ENCODE assay signal across 1 cellular context in the genomic region with DNA sequence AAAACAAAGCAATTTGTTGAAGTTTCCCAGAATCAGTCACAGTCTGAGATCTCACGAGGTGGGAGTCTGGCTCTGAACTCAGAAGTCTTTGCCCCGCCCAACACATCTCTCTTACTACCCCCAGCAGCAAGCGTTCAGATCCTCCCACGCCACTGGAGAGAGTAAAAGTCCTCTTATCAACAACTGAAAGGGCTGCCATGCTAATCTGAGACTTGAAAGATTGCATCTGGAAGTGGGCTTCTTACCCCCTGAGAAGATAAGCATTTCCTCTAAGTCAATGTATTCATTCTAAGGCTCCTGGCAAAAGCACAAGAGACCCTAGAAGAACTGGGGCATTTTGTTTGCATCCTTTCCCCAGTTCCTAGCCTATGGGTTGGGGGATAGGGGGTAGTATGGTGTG.
TF ChIP-seq lines count a peak whose summit lies in the region.

No MANE protein-coding gene starts in this region.

TF ChIP-seq in K562, 482 proteins besides CTCF, POLR2A, EP300 and RAD21 (continued from another document):
- TF ChIP-seq, protein P1, sequence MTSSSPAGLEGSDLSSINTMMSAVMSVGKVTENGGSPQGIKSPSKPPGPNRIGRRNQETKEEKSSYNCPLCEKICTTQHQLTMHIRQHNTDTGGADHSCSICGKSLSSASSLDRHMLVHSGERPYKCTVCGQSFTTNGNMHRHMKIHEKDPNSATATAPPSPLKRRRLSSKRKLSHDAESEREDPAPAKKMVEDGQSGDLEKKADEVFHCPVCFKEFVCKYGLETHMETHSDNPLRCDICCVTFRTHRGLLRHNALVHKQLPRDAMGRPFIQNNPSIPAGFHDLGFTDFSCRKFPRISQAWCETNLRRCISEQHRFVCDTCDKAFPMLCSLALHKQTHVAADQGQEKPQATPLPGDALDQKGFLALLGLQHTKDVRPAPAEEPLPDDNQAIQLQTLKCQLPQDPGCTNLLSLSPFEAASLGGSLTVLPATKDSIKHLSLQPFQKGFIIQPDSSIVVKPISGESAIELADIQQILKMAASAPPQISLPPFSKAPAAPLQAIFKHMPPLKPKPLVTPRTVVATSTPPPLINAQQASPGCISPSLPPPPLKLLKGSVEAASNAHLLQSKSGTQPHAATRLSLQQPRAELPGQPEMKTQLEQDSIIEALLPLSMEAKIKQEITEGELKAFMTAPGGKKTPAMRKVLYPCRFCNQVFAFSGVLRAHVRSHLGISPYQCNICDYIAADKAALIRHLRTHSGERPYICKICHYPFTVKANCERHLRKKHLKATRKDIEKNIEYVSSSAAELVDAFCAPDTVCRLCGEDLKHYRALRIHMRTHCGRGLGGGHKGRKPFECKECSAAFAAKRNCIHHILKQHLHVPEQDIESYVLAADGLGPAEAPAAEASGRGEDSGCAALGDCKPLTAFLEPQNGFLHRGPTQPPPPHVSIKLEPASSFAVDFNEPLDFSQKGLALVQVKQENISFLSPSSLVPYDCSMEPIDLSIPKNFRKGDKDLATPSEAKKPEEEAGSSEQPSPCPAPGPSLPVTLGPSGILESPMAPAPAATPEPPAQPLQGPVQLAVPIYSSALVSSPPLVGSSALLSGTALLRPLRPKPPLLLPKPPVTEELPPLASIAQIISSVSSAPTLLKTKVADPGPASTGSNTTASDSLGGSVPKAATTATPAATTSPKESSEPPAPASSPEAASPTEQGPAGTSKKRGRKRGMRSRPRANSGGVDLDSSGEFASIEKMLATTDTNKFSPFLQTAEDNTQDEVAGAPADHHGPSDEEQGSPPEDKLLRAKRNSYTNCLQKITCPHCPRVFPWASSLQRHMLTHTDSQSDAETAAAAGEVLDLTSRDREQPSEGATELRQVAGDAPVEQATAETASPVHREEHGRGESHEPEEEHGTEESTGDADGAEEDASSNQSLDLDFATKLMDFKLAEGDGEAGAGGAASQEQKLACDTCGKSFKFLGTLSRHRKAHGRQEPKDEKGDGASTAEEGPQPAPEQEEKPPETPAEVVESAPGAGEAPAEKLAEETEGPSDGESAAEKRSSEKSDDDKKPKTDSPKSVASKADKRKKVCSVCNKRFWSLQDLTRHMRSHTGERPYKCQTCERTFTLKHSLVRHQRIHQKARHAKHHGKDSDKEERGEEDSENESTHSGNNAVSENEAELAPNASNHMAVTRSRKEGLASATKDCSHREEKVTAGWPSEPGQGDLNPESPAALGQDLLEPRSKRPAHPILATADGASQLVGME (CRISPR knock-in tag; IDR thresholded peaks at IDR 0.05), result no peak
